Comparison of ENCODE assay signal across 10 cellular contexts in the genomic region with DNA sequence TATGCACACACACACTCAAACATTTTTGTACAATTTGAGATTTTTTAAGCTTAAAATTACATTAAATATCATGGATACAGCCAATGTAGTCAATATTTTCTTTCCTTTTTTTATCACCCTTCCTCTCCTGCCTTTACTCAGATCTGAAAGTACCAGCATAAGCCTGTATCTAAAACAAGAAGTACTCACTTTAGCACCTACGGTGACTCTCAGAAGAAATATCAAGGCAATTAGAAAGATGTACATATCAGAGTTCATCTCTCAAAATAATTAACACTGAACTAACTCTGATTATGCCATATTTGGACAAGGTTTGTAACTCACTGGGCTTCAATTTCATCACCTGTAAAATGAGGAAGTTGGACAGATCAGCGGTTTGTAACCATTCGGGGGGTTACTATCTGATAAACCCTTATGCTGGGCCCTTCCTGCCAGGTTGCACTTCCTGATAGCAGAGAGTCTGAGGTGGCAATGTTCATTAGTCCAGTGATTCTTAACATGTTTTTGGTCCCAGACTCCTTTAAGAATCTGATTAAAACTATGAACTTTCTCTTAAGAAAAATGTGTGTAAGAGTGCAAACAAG. TPM values are rescaled to one million over a fixed set of nuclear protein-coding genes. Genes with fewer than 3 reads are reported as not detected.
DNase-seq lines count a peak whose midpoint lies in the region; ATAC-seq, FAIRE-seq and TF ChIP-seq lines count a peak whose summit lies in the region.
"Had no signal": no experiment of that assay in that cellular context is flagged by ENCODE, and none has a peak within 500 bp of the region (broad histone marks: within the 10 kb centered on the region; RNA-seq: fewer than 3 reads in every experiment).

No MANE protein-coding gene starts in this region.

- peak; percentile 95 for ATAC-seq in GM18498 (IDR thresholded peaks at IDR 0.05; ENCODE audit: unreplicated experiment)
- peak; percentile 97 for ATAC-seq in GM21526 (IDR thresholded peaks at IDR 0.05; ENCODE audit: low FRiP score, unreplicated experiment)
- ATAC-seq in HG03571 (IDR thresholded peaks at IDR 0.05; ENCODE audit: unreplicated experiment): peak; percentile 92
- peak; percentile 95 for ATAC-seq in GM12878
- ATAC-seq: foreskin keratinocyte had no signal

- intact Hi-C loops in GM12878 (cut with micrococcal nuclease; ENCODE audit: unreplicated experiment): loop anchor here (1.0 to 2.0 kb wide), 2 partner anchors 31 to 120 kb away; no protein-coding TSS in a partner anchor
- intact Hi-C loops in testis (cut with DNase I; ENCODE audit: low total_unique reads): no loop called here
- intact Hi-C loops in stomach (cut with DNase I; ENCODE audit: low total_unique reads): no loop called here

- H3K79me2 ChIP-seq in GM12878 (ENCODE audit: control insufficient read depth, insufficient read depth, low read length): no peaks in the 10 kb centered on the region

- TF ChIP-seq RAD21 in GM12878 (IDR thresholded peaks at IDR 0.05; ENCODE audit: insufficient read depth, low read depth, low read length): no peak

- DNase-seq in GM12878 (ENCODE audit: low read depth, low spot score): peak; percentile 79
- DNase-seq in inferior parietal cortex (ENCODE audit: extremely low spot score): no peak
- DNase-seq in testis: no peak
- DNase-seq in DMS53 treated with DMSO at 0.1 percent for 48 hours (lab: John Stamatoyannopoulos, UW; ENCODE audit: unreplicated experiment): no peak
- DNase-seq in stomach: no peak
- DNase-seq: foreskin keratinocyte had no signal

- in situ Hi-C loops in GM12878 (cut with MboI): no loop called here

- H3K4me1 ChIP-seq in GM12878 (ENCODE audit: control insufficient read depth, insufficient read depth, low read length): peaks cover 10% of the 10 kb centered on the region; the same call in 1 of the 2 replicates
- H3K4me1 ChIP-seq in testis: no peaks in the 10 kb centered on the region
- H3K4me1 ChIP-seq in stomach: no peaks in the 10 kb centered on the region
- H3K4me1 ChIP-seq: foreskin keratinocyte had no signal

- H2AFZ ChIP-seq in GM12878 (ENCODE audit: control insufficient read depth, low read depth, low read length): peak overlapping the region; percentile 11; the same call in 1 of the 2 replicates

- TF ChIP-seq EP300 in GM12878 (IDR thresholded peaks at IDR 0.05; ENCODE audit: borderline replicate concordance in 1 of 2, control insufficient read depth in 1 of 2, low read depth in 2 of 2, low read length in 2 of 2): peak; percentile 78 to 83; a peak in 2 of 4 replicates
- no peak for TF ChIP-seq EP300 in stomach (IDR thresholded peaks at IDR 0.05)

- H3K9ac ChIP-seq in GM12878 (ENCODE audit: control insufficient read depth, insufficient read depth, low read length): peak overlapping the region; percentile 13; the same call in 1 of the 2 replicates

- peak overlapping the region; percentile 84 for H3K27ac ChIP-seq in GM12878 (ENCODE audit: control insufficient read depth, insufficient read depth)
- no peak overlapping the region for H3K27ac ChIP-seq in testis
- peak overlapping the region in 1 of 5 donors; percentile 23 for H3K27ac ChIP-seq in stomach
- H3K27ac ChIP-seq: foreskin keratinocyte had no signal

- no peaks in the 10 kb centered on the region for H3K36me3 ChIP-seq in GM12878 (ENCODE audit: control insufficient read depth in 2 of 2, insufficient read depth in 2 of 2, low read length in 1 of 2)
- no peaks in the 10 kb centered on the region for H3K36me3 ChIP-seq in testis (ENCODE audit: low read depth, missing control alignments)
- no peaks in the 10 kb centered on the region for H3K36me3 ChIP-seq in stomach

- FAIRE-seq in GM12878 (lab: Jason Lieb, UNC): peak; percentile 88
- FAIRE-seq: H1 had no signal

- SMC1A ChIA-PET in GM12878 (lab: Charles Lee; ENCODE audit: uncharacterized antibody, unreplicated experiment): interaction anchor here (0.6 to 8.9 kb wide), 13 partner anchors 7 to 188 kb away, joined by 3 to 128 read pairs (median 4); no protein-coding TSS in a partner anchor

- CTCF ChIA-PET in GM12878 (lab: Yijun Ruan, JAX): interaction anchor here (0.6 to 1.5 kb wide), 4 partner anchors 9 to 59 kb away, joined by 3 to 4 read pairs (median 4); no protein-coding TSS in a partner anchor

- POLR2A ChIA-PET in GM12878 (lab: Charles Lee): no interaction called here

- TF ChIP-seq POLR2A in GM12878 (IDR thresholded peaks at IDR 0.05; ENCODE audit: low read depth, low read length): no peak
- no peak for TF ChIP-seq POLR2A in testis (IDR thresholded peaks at IDR 0.05)
- no peak for TF ChIP-seq POLR2A in stomach (IDR thresholded peaks at IDR 0.05)

- H3K4me3 ChIP-seq in GM12878: no peak overlapping the region
- H3K4me3 ChIP-seq in testis: no peak overlapping the region
- H3K4me3 ChIP-seq in stomach: no peak overlapping the region

- RAD21 ChIA-PET in GM12878 (lab: Charles Lee; ENCODE audit: unreplicated experiment): interaction anchor here (0.8 to 2.4 kb wide), 4 partner anchors 14 to 31 kb away, joined by 3 to 10 read pairs (median 5); no protein-coding TSS in a partner anchor

- 0% methylated on average over 3 of the region's 3 CpGs for WGBS in GM12878 (ENCODE audit: insufficient coverage, insufficient replicate concordance, low lambda C conversion rate, missing lambda C conversion rate)
- 75% methylated on average over 3 of the region's 3 CpGs for WGBS in testis, 2 donors
- 46 to 64% (median 60%) methylated on average over 3 of the region's 3 CpGs for WGBS in stomach, 5 donors

- no peaks in the 10 kb centered on the region; the same call in 2 of the 3 replicates for H3K9me3 ChIP-seq in GM12878 (replicated peaks; ENCODE audit: control insufficient read depth, insufficient read depth, low read length)
- H3K9me3 ChIP-seq in testis: no peaks in the 10 kb centered on the region
- H3K9me3 ChIP-seq in stomach: no peaks in the 10 kb centered on the region

- no peaks in the 10 kb centered on the region for H4K20me1 ChIP-seq in GM12878 (ENCODE audit: control insufficient read depth, insufficient read depth)

- H3K4me2 ChIP-seq in GM12878 (ENCODE audit: control insufficient read depth, insufficient read depth): peak overlapping the region; percentile 51

- TF ChIP-seq CTCF in GM12878 (IDR thresholded peaks at IDR 0.05 in 2 of 3, conservative IDR thresholded peaks at IDR 0.05 in 1 of 3; ENCODE audit: control insufficient read depth in 2 of 3, extremely low read depth in 1 of 3, insufficient read depth in 1 of 3, low read depth in 3 of 3, low read length in 3 of 3) (no peak), testis (IDR thresholded peaks at IDR 0.05) (no peak), stomach (IDR thresholded peaks at IDR 0.05) (no peak)

- H3K27me3 ChIP-seq in GM12878 (replicated peaks in 1 of 2; ENCODE audit: control insufficient read depth in 2 of 2, insufficient read depth in 2 of 2, low read length in 1 of 2) (no peaks in the 10 kb centered on the region), testis (no peaks in the 10 kb centered on the region), stomach (peaks cover 0 to under 1% (median 0%) of the 10 kb centered on the region in 3 donors)
- H3K27me3 ChIP-seq: foreskin keratinocyte had no signal

- BruUV-seq in GM12878 (replicated peaks; lab: Mats Ljungman, UMichigan): no TSS peak

TF ChIP-seq in GM12878, 131 proteins besides CTCF, POLR2A, EP300 and RAD21 (continues in another document):
- TF ChIP-seq ESRRA (IDR thresholded peaks at IDR 0.05; ENCODE audit: low read length): 0 out of 2 replicates have a peak, but pooled peaks have one; percentile 26
- no peak; the same call in 1 of the 2 replicates for TF ChIP-seq BMI1 (IDR thresholded peaks at IDR 0.05; ENCODE audit: borderline replicate concordance)
- TF ChIP-seq FOXK2 (IDR thresholded peaks at IDR 0.05): no peak
- TF ChIP-seq, protein P1, sequence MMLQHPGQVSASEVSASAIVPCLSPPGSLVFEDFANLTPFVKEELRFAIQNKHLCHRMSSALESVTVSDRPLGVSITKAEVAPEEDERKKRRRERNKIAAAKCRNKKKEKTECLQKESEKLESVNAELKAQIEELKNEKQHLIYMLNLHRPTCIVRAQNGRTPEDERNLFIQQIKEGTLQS (IDR thresholded peaks at IDR 0.05; ENCODE audit: borderline replicate concordance, extremely low read depth, low read depth, low read length): no peak
- 0 out of 2 replicates have a peak, but pooled peaks have one; percentile 38 for TF ChIP-seq IRF4 (IDR thresholded peaks at IDR 0.05; ENCODE audit: low read depth, low read length)
- TF ChIP-seq, protein P2, sequence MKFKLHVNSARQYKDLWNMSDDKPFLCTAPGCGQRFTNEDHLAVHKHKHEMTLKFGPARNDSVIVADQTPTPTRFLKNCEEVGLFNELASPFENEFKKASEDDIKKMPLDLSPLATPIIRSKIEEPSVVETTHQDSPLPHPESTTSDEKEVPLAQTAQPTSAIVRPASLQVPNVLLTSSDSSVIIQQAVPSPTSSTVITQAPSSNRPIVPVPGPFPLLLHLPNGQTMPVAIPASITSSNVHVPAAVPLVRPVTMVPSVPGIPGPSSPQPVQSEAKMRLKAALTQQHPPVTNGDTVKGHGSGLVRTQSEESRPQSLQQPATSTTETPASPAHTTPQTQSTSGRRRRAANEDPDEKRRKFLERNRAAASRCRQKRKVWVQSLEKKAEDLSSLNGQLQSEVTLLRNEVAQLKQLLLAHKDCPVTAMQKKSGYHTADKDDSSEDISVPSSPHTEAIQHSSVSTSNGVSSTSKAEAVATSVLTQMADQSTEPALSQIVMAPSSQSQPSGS (IDR thresholded peaks at IDR 0.05; ENCODE audit: low read length): peak; percentile 63; the same call in 1 of the 2 replicates

RNA-seq across cellular contexts. Expression of a gene that starts 5.7 kb away (rescaled TPM):
- 163 and 164 TPM in 2 replicates for total RNA-seq in GM12878 (2013; cell fraction: nucleolus; rRNA removed)
- total RNA-seq in GM12878 (2014; rRNA removed) (6.6 and 7.7 TPM in 2 replicates), GM12878 (2014; rRNA removed; fragmentation: Illumina TruSeq; extraction: Trizol) (6.4 and 7.4 TPM in 2 replicates), GM12878 (2021) (5.5 and 5.7 TPM in 2 replicates), testis (1 to 10 TPM in 1 of 2 donors, under 1 TPM in 1; 0.08 to 1.1 TPM), stomach (1 to 10 TPM in 2 of 5 donors, under 1 TPM in 1, not detected in 2; under 0.01 to 9.6 (median 4.6) TPM)
- polyA plus RNA-seq in GM12878 (2011; ENCODE audit: low read depth): 4.6 TPM
- polyA plus RNA-seq in GM12878 (2011; rRNA removed) (116 and 118 TPM in 2 replicates), GM12878 (2014; fragmentation: Illumina TruSeq; extraction: Trizol) (6.8 and 7.4 TPM in 2 replicates), GM12878 (2014; fragmentation: Nextera tagmentation; extraction: Ambion mirVana) (1 to 10 TPM; 1.2 to 1.3 TPM), GM12878 (2014; rRNA removed) (4.1 and 5.2 TPM in 2 replicates), GM12878 (2016; fragmentation: Nextera tagmentation; extraction: Ambion mirVana) (1 to 10 TPM; 2.5 to 2.9 TPM), testis (ENCODE audit: insufficient read depth, low read depth, low replicate concordance) (0.33 TPM), stomach (under 1 TPM in 2 of 3 donors, not detected in 1; 0.13 to 0.76 TPM)
- polyA plus RNA-seq in GM12878 (2011; cell fraction: cytosol; rRNA removed): 68.1 and 86.2 TPM in 2 replicates
- 84.7 and 106 TPM in 2 replicates for polyA plus RNA-seq in GM12878 (2011; cell fraction: nucleus; rRNA removed)
- polyA plus RNA-seq in GM12878 (2012): 3.7 and 3.9 TPM in 2 replicates
- polyA minus RNA-seq in GM12878 (2011; rRNA and poly(A)+ RNA removed): 406 and 510 TPM in 2 replicates
- polyA minus RNA-seq in GM12878 (2011; cell fraction: cytosol; rRNA and poly(A)+ RNA removed): 58.7 and 63.0 TPM in 2 replicates
- 182 and 202 TPM in 2 replicates for polyA minus RNA-seq in GM12878 (2011; cell fraction: nucleus; rRNA and poly(A)+ RNA removed)
- total RNA-seq: foreskin keratinocyte, H1 had no signal
- polyA plus RNA-seq: foreskin keratinocyte, H1 had no signal
